ENCODE assay signal across 8 cellular contexts in the genomic region with DNA sequence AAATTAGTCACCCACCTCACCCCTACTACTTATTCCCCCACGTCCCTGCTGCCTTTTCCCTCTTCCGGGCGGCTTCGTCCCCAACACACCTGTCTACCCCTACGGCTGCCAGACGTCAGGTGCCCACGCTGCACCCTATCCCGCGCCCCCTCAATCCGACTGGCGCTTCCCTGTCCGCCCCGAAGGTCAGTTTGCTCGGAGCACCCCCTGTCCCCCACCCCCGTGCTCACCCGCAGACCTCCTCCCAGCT. TPM values are rescaled to one million over a fixed set of nuclear protein-coding genes. Genes with fewer than 3 reads are reported as not detected.
DNase-seq lines count a peak whose midpoint lies in the region; ATAC-seq and TF ChIP-seq lines count a peak whose summit lies in the region.

No MANE protein-coding gene starts in this region.

- WGBS in heart left ventricle, 4 donors = 0 to 2% (median 1%) methylated on average over 15 to 16 of the region's 16 CpGs
- WGBS in ectodermal cell, 2 experiments = 2% methylated on average over 16 of the region's 16 CpGs

- TF ChIP-seq CTCF in heart left ventricle (IDR thresholded peaks at IDR 0.05) (no peak), LNCaP clone FGC (IDR thresholded peaks at IDR 0.05; ENCODE audit: control insufficient read depth, extremely low read depth, insufficient read depth) (no peak)

- TF ChIP-seq POLR2A in heart left ventricle (IDR thresholded peaks at IDR 0.05) = no peak

- H3K27me3 ChIP-seq in heart left ventricle (peaks cover 0 to 21% (median 8%) of the 10 kb centered on the region in 9 donors), ectodermal cell (ENCODE audit: control insufficient read depth, insufficient read depth, low read length, poor library complexity, severe bottlenecking) (peaks cover 46% of the 10 kb centered on the region)

- DNase-seq in heart left ventricle (no peak), cardiac septum (ENCODE audit: low spot score) (no peak), LNCaP clone FGC (ENCODE audit: low read depth) (no peak), DMS 273 (lab: John Stamatoyannopoulos, UW; ENCODE audit: unreplicated experiment) (no peak)
- no peak for DNase-seq in natural killer cell treated with Interleukin-12 subunit alpha and Interleukin-12 subunit beta and Interleukin-15 and Interleukin-18, amount 100 ng/mL, for 72 hours (ENCODE audit: low spot score)
- no peak for DNase-seq in activated CD4-positive, CD25-positive, alpha-beta regulatory T cell treated with anti-CD3 and anti-CD28 coated beads, Interleukin-2, amount 50 U/mL, for 72 hours

- H3K9me3 ChIP-seq in heart left ventricle (peaks cover 0 to 1% (median 0%) of the 10 kb centered on the region in 12 donors), ectodermal cell (ENCODE audit: control insufficient read depth, low read length) (no peaks in the 10 kb centered on the region)

- ATAC-seq in heart left ventricle (peak in 1 of 4 donors; percentile 20), HG03378 (IDR thresholded peaks at IDR 0.05; ENCODE audit: unreplicated experiment) (no peak)
- peak; percentile 12 to 14 for ATAC-seq in natural killer cell treated with Interleukin-12 subunit alpha and Interleukin-12 subunit beta and Interleukin-15 and Interleukin-18, amount 100 ng/mL, for 72 hours

- H3K36me3 ChIP-seq in heart left ventricle (no peaks in the 10 kb centered on the region), ectodermal cell (ENCODE audit: control insufficient read depth, insufficient read depth, low read length) (no peaks in the 10 kb centered on the region)

- H3K27ac ChIP-seq in heart left ventricle = peak overlapping the region in 1 of 12 donors; percentile 65
- no peak overlapping the region for H3K27ac ChIP-seq in ectodermal cell (ENCODE audit: insufficient read depth, low read depth, low read length, poor library complexity, severe bottlenecking)

- H3K4me1 ChIP-seq in heart left ventricle (peaks cover 0 to 14% (median 3%) of the 10 kb centered on the region in 12 donors), ectodermal cell (ENCODE audit: control insufficient read depth, insufficient read depth, low read length) (peaks cover 4% of the 10 kb centered on the region)

- intact Hi-C loops in heart left ventricle (cut with DNase I) = no loop called here
- intact Hi-C loops in cardiac septum (cut with DNase I) = no loop called here

- H3K4me3 Mint-ChIP-seq in natural killer cell treated with Interleukin-12 subunit alpha and Interleukin-12 subunit beta and Interleukin-15 and Interleukin-18, amount 100 ng/mL, for 72 hours = peak overlapping the region; percentile 86

- H3K27me3 Mint-ChIP-seq in natural killer cell treated with Interleukin-12 subunit alpha and Interleukin-12 subunit beta and Interleukin-15 and Interleukin-18, amount 100 ng/mL, for 72 hours = peaks cover 15 to 23% of the 10 kb centered on the region in 2 donors

- H3K4me3 ChIP-seq in heart left ventricle (peak overlapping the region; percentile 19 to 67 (median 54)), LNCaP clone FGC (ENCODE audit: low read depth, low read length) (peak overlapping the region; percentile 37), ectodermal cell (ENCODE audit: insufficient read depth, low read depth, low read length) (peak overlapping the region; percentile 59)

- peaks cover 6% of the 10 kb centered on the region for H3K9me3 Mint-ChIP-seq in natural killer cell treated with Interleukin-12 subunit alpha and Interleukin-12 subunit beta and Interleukin-15 and Interleukin-18, amount 100 ng/mL, for 72 hours

- peaks cover 16 to 22% of the 10 kb centered on the region in 2 donors for H3K4me1 Mint-ChIP-seq in natural killer cell treated with Interleukin-12 subunit alpha and Interleukin-12 subunit beta and Interleukin-15 and Interleukin-18, amount 100 ng/mL, for 72 hours (ENCODE audit: low read depth in 2 of 2)

- no peak overlapping the region for H3K27ac Mint-ChIP-seq in natural killer cell treated with Interleukin-12 subunit alpha and Interleukin-12 subunit beta and Interleukin-15 and Interleukin-18, amount 100 ng/mL, for 72 hours

- no peaks in the 10 kb centered on the region for H3K36me3 Mint-ChIP-seq in natural killer cell treated with Interleukin-12 subunit alpha and Interleukin-12 subunit beta and Interleukin-15 and Interleukin-18, amount 100 ng/mL, for 72 hours

RNA-seq across cellular contexts. Expression of gene ACVR1C, which starts 0.5 kb away (rescaled TPM):
- total RNA-seq in heart left ventricle = 1 to 10 TPM in 1 of 9 donors, under 1 TPM in 8; 0.09 to 7.3 (median 0.20) TPM
- polyA plus RNA-seq in heart left ventricle = under 1 TPM; 0.08 to 0.21 TPM
- total RNA-seq in cardiac septum = 0.59 TPM
- polyA plus RNA-seq in ectodermal cell (2013, experiment 1 of 4) = 0.28 TPM
- polyA plus RNA-seq in ectodermal cell (2013, experiment 2 of 4) = 0.32 TPM
- polyA plus RNA-seq in ectodermal cell (2013, experiment 3 of 4) = 0.16 TPM
- 0.28 TPM for polyA plus RNA-seq in ectodermal cell (2013, experiment 4 of 4)
- total RNA-seq in natural killer cell treated with Interleukin-12 subunit alpha and Interleukin-12 subunit beta and Interleukin-15 and Interleukin-18, amount 100 ng/mL, for 72 hours = 1 to 10 TPM; 1.4 to 1.8 TPM
